28 cellular contexts compared by ENCODE assay signal in genomic region chr19:52590728-52591127, GRCh38. TPM values are rescaled to one million over a fixed set of nuclear protein-coding genes. Genes with fewer than 3 reads are reported as not detected.
DNase-seq lines count a peak whose midpoint lies in the region; ATAC-seq, FAIRE-seq and TF ChIP-seq lines count a peak whose summit lies in the region.
"Had no signal": no experiment of that assay in that cellular context is flagged by ENCODE, and none has a peak within 500 bp of the region (broad histone marks: within the 10 kb centered on the region; RNA-seq: fewer than 3 reads in every experiment).

No MANE protein-coding gene starts in this region.

- no peaks in the 10 kb centered on the region for H4K20me1 ChIP-seq in Loucy (ENCODE audit: insufficient read depth, low read length, poor library complexity, severe bottlenecking)
- no peaks in the 10 kb centered on the region for H4K20me1 ChIP-seq in GM12878 (ENCODE audit: control insufficient read depth, insufficient read depth)

- H3K9me3 Mint-ChIP-seq in activated CD4-positive, alpha-beta T cell treated with anti-CD3 and anti-CD28 coated beads for 36 hours (ENCODE audit: low read depth): peaks cover 21% of the 10 kb centered on the region
- H3K9me3 Mint-ChIP-seq in progenitor cell of endocrine pancreas (ENCODE audit: low read depth): no peaks in the 10 kb centered on the region
- peaks cover 7% of the 10 kb centered on the region for H3K9me3 Mint-ChIP-seq in Calu3 (ENCODE audit: low read depth, unreplicated experiment)

- H3K9ac ChIP-seq in Loucy (ENCODE audit: low read depth, low read length, poor library complexity, severe bottlenecking) (no peak overlapping the region), GM12878 (ENCODE audit: control insufficient read depth, insufficient read depth, low read length) (no peak overlapping the region)
- H3K9ac ChIP-seq: GM23248, KMS-11 had no signal

- ATAC-seq in activated CD4-positive, alpha-beta T cell treated with anti-CD3 and anti-CD28 coated beads for 36 hours: no peak
- ATAC-seq in GM12878 (no peak), GM18907 (IDR thresholded peaks at IDR 0.05; ENCODE audit: unreplicated experiment) (no peak)
- ATAC-seq: lower lobe of right lung had no signal

- TF ChIP-seq POLR2A in GM12878 (IDR thresholded peaks at IDR 0.05; ENCODE audit: low read depth, low read length): no peak

- H3K9me3 ChIP-seq in Loucy (ENCODE audit: insufficient read depth, low read depth, low read length): no peaks in the 10 kb centered on the region
- H3K9me3 ChIP-seq in GM12878 (replicated peaks; ENCODE audit: control insufficient read depth, insufficient read depth, low read length): peaks cover 3% of the 10 kb centered on the region; the same call in 2 of the 3 replicates
- H3K9me3 ChIP-seq: adrenal gland, vagina had no signal

- H3K4me1 ChIP-seq in Loucy (ENCODE audit: insufficient read depth, low read length, poor library complexity, severe bottlenecking) (no peaks in the 10 kb centered on the region), GM12878 (ENCODE audit: control insufficient read depth, insufficient read depth, low read length) (no peaks in the 10 kb centered on the region)
- H3K4me1 ChIP-seq: adrenal gland, lower lobe of right lung, spleen, vagina had no signal

- DNase-seq in activated CD4-positive, alpha-beta T cell treated with anti-CD3 and anti-CD28 coated beads for 36 hours: peak; percentile 19
- DNase-seq in activated CD4-positive, alpha-beta T cell treated with anti-CD3 and anti-CD28 coated beads, Interleukin-2, amount 50 U/mL, for 4 hours: no peak
- DNase-seq in GM12878 (ENCODE audit: low read depth, low spot score) (no peak), progenitor cell of endocrine pancreas (ENCODE audit: low spot score, unreplicated experiment) (no peak), Calu3 (no peak), nucleus accumbens (lab: John Stamatoyannopoulos, UW) (no peak)
- DNase-seq: activated CD4-positive, alpha-beta T cell treated with anti-CD3 and anti-CD28 coated beads, Interleukin-2, amount 10 ng/mL, durations not matched to agents 24 days and 14 days; activated effector memory CD4-positive, alpha-beta T cell treated with anti-CD3 and anti-CD28 coated beads, Interleukin-2, amount 50 U/mL, for 16 hours; cortex of kidney; GM23248; head of caudate nucleus; lower lobe of right lung; NCI-H1105 treated with DMSO at 0.1 percent for 48 hours; NCI-H2081; NCI-H446; spleen; stimulated activated CD8-positive, alpha-beta memory T cell treated with anti-CD3 and anti-CD28 coated beads, Interleukin-4, amount 100 ng/mL, for 48 hours; SW 1271 had no signal

- no peak for FAIRE-seq in GM12878 (lab: Jason Lieb, UNC)
- FAIRE-seq: A204.1, endometrium, G401.6, TTC549 had no signal

- H3K27me3 ChIP-seq in Loucy (ENCODE audit: insufficient read depth, low read length, poor library complexity, severe bottlenecking) (no peaks in the 10 kb centered on the region), GM12878 (replicated peaks in 1 of 2; ENCODE audit: control insufficient read depth in 2 of 2, insufficient read depth in 2 of 2, low read length in 1 of 2) (no peaks in the 10 kb centered on the region)
- H3K27me3 ChIP-seq: adrenal gland, neutrophil, spleen, vagina had no signal

- CTCF ChIA-PET in activated CD4-positive, alpha-beta T cell treated with anti-CD3 and anti-CD28 coated beads for 36 hours (lab: Charles Lee): no interaction called here
- CTCF ChIA-PET in GM12878 (lab: Yijun Ruan, JAX) (interaction anchor here (0.7 to 0.8 kb wide), 2 partner anchors 9 to 15 kb away, joined by 3 to 5 read pairs; no protein-coding TSS in a partner anchor), Calu3 (lab: Charles Lee) (no interaction called here)

- intact Hi-C loops in activated CD4-positive, alpha-beta T cell treated with anti-CD3 and anti-CD28 coated beads for 36 hours (cut with DNase I, micrococcal nuclease): no loop called here
- intact Hi-C loops in GM12878 (cut with micrococcal nuclease; ENCODE audit: unreplicated experiment) (no loop called here), Calu3 (cut with micrococcal nuclease; ENCODE audit: unreplicated experiment) (no loop called here)

- no peak for TF ChIP-seq EP300 in GM12878 (IDR thresholded peaks at IDR 0.05; ENCODE audit: borderline replicate concordance in 1 of 2, control insufficient read depth in 1 of 2, low read depth in 2 of 2, low read length in 2 of 2)

- no peaks in the 10 kb centered on the region for H3K79me2 ChIP-seq in Loucy (ENCODE audit: insufficient read depth, low read length)
- no peaks in the 10 kb centered on the region for H3K79me2 ChIP-seq in GM12878 (ENCODE audit: control insufficient read depth, insufficient read depth, low read length)

- peaks cover 9% of the 10 kb centered on the region; the same call in 1 of the 2 replicates for H3K36me3 ChIP-seq in Loucy (ENCODE audit: insufficient read depth, low read length)
- no peaks in the 10 kb centered on the region for H3K36me3 ChIP-seq in GM12878 (ENCODE audit: control insufficient read depth in 2 of 2, insufficient read depth in 2 of 2, low read length in 1 of 2)
- H3K36me3 ChIP-seq: adrenal gland had no signal

- no peaks in the 10 kb centered on the region for H3K27me3 Mint-ChIP-seq in activated CD4-positive, alpha-beta T cell treated with anti-CD3 and anti-CD28 coated beads for 36 hours
- H3K27me3 Mint-ChIP-seq in progenitor cell of endocrine pancreas (no peaks in the 10 kb centered on the region), Calu3 (ENCODE audit: unreplicated experiment) (no peaks in the 10 kb centered on the region)
- H3K27me3 Mint-ChIP-seq: activated CD4-positive, alpha-beta T cell treated with anti-CD3 and anti-CD28 coated beads, Interleukin-2, amount 10 ng/mL, durations not matched to agents 24 days and 14 days had no signal

- H3K4me3 Mint-ChIP-seq in activated CD4-positive, alpha-beta T cell treated with anti-CD3 and anti-CD28 coated beads for 36 hours: no peak overlapping the region
- H3K4me3 Mint-ChIP-seq in progenitor cell of endocrine pancreas (ENCODE audit: low read depth) (no peak overlapping the region), Calu3 (ENCODE audit: low read depth, unreplicated experiment) (no peak overlapping the region)
- H3K4me3 Mint-ChIP-seq: activated CD4-positive, alpha-beta T cell treated with anti-CD3 and anti-CD28 coated beads, Interleukin-2, amount 10 ng/mL, durations not matched to agents 24 days and 14 days had no signal

- peaks cover 76% of the 10 kb centered on the region for H3K36me3 Mint-ChIP-seq in activated CD4-positive, alpha-beta T cell treated with anti-CD3 and anti-CD28 coated beads for 36 hours (ENCODE audit: low read depth)
- H3K36me3 Mint-ChIP-seq in progenitor cell of endocrine pancreas (ENCODE audit: insufficient read depth) (peaks cover 14% of the 10 kb centered on the region), Calu3 (ENCODE audit: insufficient read depth, unreplicated experiment) (peaks cover 4% of the 10 kb centered on the region)

- no TSS peak for BruUV-seq in GM12878 (replicated peaks; lab: Mats Ljungman, UMichigan)
- no TSS peak for BruUV-seq in Calu3 (replicated peaks; lab: Mats Ljungman, UMichigan)

- TF ChIP-seq CTCF in Loucy (conservative IDR thresholded peaks at IDR 0.05; ENCODE audit: low read length) (peak; percentile 67), GM12878 (IDR thresholded peaks at IDR 0.05 in 2 of 3, conservative IDR thresholded peaks at IDR 0.05 in 1 of 3; ENCODE audit: control insufficient read depth in 2 of 3, extremely low read depth in 1 of 3, insufficient read depth in 1 of 3, low read depth in 3 of 3, low read length in 3 of 3) (peak in 1 of 3 experiments; percentile 17; a peak in 1 of 6 replicates), progenitor cell of endocrine pancreas (IDR thresholded peaks at IDR 0.05; ENCODE audit: unreplicated experiment) (peak; percentile 25), Calu3 (IDR thresholded peaks at IDR 0.05; ENCODE audit: unreplicated experiment) (no peak)

- H3K4me3 ChIP-seq in Loucy (ENCODE audit: low read length, poor library complexity, severe bottlenecking): no peak overlapping the region
- H3K4me3 ChIP-seq in GM12878: no peak overlapping the region
- H3K4me3 ChIP-seq: adrenal gland, GM23248, lower lobe of right lung, spleen, vagina had no signal

- H3K9me2 ChIP-seq in Loucy (replicated peaks; ENCODE audit: low read depth, low read length): no peaks in the 10 kb centered on the region

- TF ChIP-seq RAD21 in GM12878 (IDR thresholded peaks at IDR 0.05; ENCODE audit: insufficient read depth, low read depth, low read length): 0 out of 2 replicates have a peak, but pooled peaks have one; percentile 12

- H2AFZ ChIP-seq in Loucy (ENCODE audit: low read length): no peak overlapping the region
- H2AFZ ChIP-seq in GM12878 (ENCODE audit: control insufficient read depth, low read depth, low read length): no peak overlapping the region
- H2AFZ ChIP-seq: GM23248 had no signal

- SMC1A ChIA-PET in GM12878 (lab: Charles Lee; ENCODE audit: uncharacterized antibody, unreplicated experiment): interaction anchor here (1.0 kb wide), 2 partner anchors 156 to 192 kb away, joined by 3 to 4 read pairs; no protein-coding TSS in a partner anchor

- no peaks in the 10 kb centered on the region for H3F3A ChIP-seq in Loucy (ENCODE audit: low read depth)

- H3K27ac Mint-ChIP-seq in activated CD4-positive, alpha-beta T cell treated with anti-CD3 and anti-CD28 coated beads for 36 hours: no peak overlapping the region
- peak overlapping the region; percentile 62 for H3K27ac Mint-ChIP-seq in progenitor cell of endocrine pancreas
- no peak overlapping the region for H3K27ac Mint-ChIP-seq in Calu3 (ENCODE audit: unreplicated experiment)
- H3K27ac Mint-ChIP-seq: activated CD4-positive, alpha-beta T cell treated with anti-CD3 and anti-CD28 coated beads, Interleukin-2, amount 10 ng/mL, durations not matched to agents 24 days and 14 days had no signal

- H3K4me1 Mint-ChIP-seq in activated CD4-positive, alpha-beta T cell treated with anti-CD3 and anti-CD28 coated beads for 36 hours: no peaks in the 10 kb centered on the region
- H3K4me1 Mint-ChIP-seq in progenitor cell of endocrine pancreas (ENCODE audit: low read depth) (no peaks in the 10 kb centered on the region), Calu3 (ENCODE audit: low read depth, unreplicated experiment) (no peaks in the 10 kb centered on the region)
- H3K4me1 Mint-ChIP-seq: activated CD4-positive, alpha-beta T cell treated with anti-CD3 and anti-CD28 coated beads, Interleukin-2, amount 10 ng/mL, durations not matched to agents 24 days and 14 days had no signal

- H3K4me2 ChIP-seq in Loucy (ENCODE audit: low read depth, low read length, poor library complexity, severe bottlenecking) (no peak overlapping the region), GM12878 (ENCODE audit: control insufficient read depth, insufficient read depth) (no peak overlapping the region)
- H3K4me2 ChIP-seq: KMS-11 had no signal

- POLR2A ChIA-PET in activated CD4-positive, alpha-beta T cell treated with anti-CD3 and anti-CD28 coated beads for 36 hours (lab: Charles Lee): no interaction called here
- POLR2A ChIA-PET in GM12878 (lab: Charles Lee): no interaction called here

- WGBS in GM12878 (ENCODE audit: insufficient coverage, insufficient replicate concordance, low lambda C conversion rate, missing lambda C conversion rate): 94% methylated on average over 5 of the region's 5 CpGs

- no peak overlapping the region for H3K27ac ChIP-seq in GM12878 (ENCODE audit: control insufficient read depth, insufficient read depth)
- H3K27ac ChIP-seq: adrenal gland, GM23248, KMS-11, lower lobe of right lung, neutrophil, spleen, vagina had no signal

- in situ Hi-C loops in GM12878 (cut with MboI): no loop called here

- RAD21 ChIA-PET in GM12878 (lab: Charles Lee; ENCODE audit: unreplicated experiment): no interaction called here

RNA-seq across cellular contexts. Expression of gene ZNF701, which starts 20.6 kb away (rescaled TPM):
- 10 to 100 TPM; 19.0 to 21.5 TPM for total RNA-seq in activated CD4-positive, alpha-beta T cell treated with anti-CD3 and anti-CD28 coated beads for 36 hours
- 107 and 110 TPM in 2 replicates for total RNA-seq in GM12878 (2013; cell fraction: nucleolus; rRNA removed)
- total RNA-seq in GM12878 (2014; rRNA removed) (8.2 and 11.1 TPM in 2 replicates), GM12878 (2014; rRNA removed; fragmentation: Illumina TruSeq; extraction: Trizol) (9.8 and 10.8 TPM in 2 replicates), GM12878 (2021) (8.8 and 11.5 TPM in 2 replicates), progenitor cell of endocrine pancreas (29.7 and 34.7 TPM in 2 replicates), Calu3 (2022) (not detected in 2 replicates)
- polyA plus RNA-seq in GM12878 (2011; ENCODE audit: low read depth): 5.8 TPM
- polyA plus RNA-seq in GM12878 (2011; rRNA removed) (18.1 and 20.3 TPM in 2 replicates), GM12878 (2014; fragmentation: Illumina TruSeq; extraction: Trizol) (5.7 and 7.1 TPM in 2 replicates), GM12878 (2014; fragmentation: Nextera tagmentation; extraction: Ambion mirVana) (1 to 10 TPM; 3.1 to 3.7 TPM), GM12878 (2014; rRNA removed) (5.4 and 6.8 TPM in 2 replicates), GM12878 (2016; fragmentation: Nextera tagmentation; extraction: Ambion mirVana) (1 to 10 TPM; 7.7 to 8.9 TPM)
- 10.1 and 10.8 TPM in 2 replicates for polyA plus RNA-seq in GM12878 (2011; cell fraction: cytosol; rRNA removed)
- polyA plus RNA-seq in GM12878 (2011; cell fraction: nucleus; rRNA removed): 15.1 and 19.7 TPM in 2 replicates
- 6.8 and 6.9 TPM in 2 replicates for polyA plus RNA-seq in GM12878 (2012)
- polyA minus RNA-seq in GM12878 (2011; rRNA and poly(A)+ RNA removed): 30.8 and 43.6 TPM in 2 replicates
- polyA minus RNA-seq in GM12878 (2011; cell fraction: cytosol; rRNA and poly(A)+ RNA removed): 8.3 and 14.7 TPM in 2 replicates
- polyA minus RNA-seq in GM12878 (2011; cell fraction: nucleus; rRNA and poly(A)+ RNA removed): 14.9 and 23.7 TPM in 2 replicates

RNA-seq across cellular contexts. Expression of gene ZNF83, which starts 47.4 kb away (rescaled TPM):
- 10 to 100 TPM; 23.8 to 27.5 TPM for total RNA-seq in activated CD4-positive, alpha-beta T cell treated with anti-CD3 and anti-CD28 coated beads for 36 hours
- 361 and 381 TPM in 2 replicates for total RNA-seq in GM12878 (2013; cell fraction: nucleolus; rRNA removed)
- total RNA-seq in GM12878 (2014; rRNA removed): 19.7 and 27.4 TPM in 2 replicates
- total RNA-seq in GM12878 (2014; rRNA removed; fragmentation: Illumina TruSeq; extraction: Trizol): 35.2 and 37.3 TPM in 2 replicates
- total RNA-seq in GM12878 (2021): 17.6 and 18.2 TPM in 2 replicates
- polyA plus RNA-seq in GM12878 (2011; ENCODE audit: low read depth): 28.7 TPM
- polyA plus RNA-seq in GM12878 (2011; rRNA removed): 90.1 and 132 TPM in 2 replicates
- polyA plus RNA-seq in GM12878 (2011; cell fraction: cytosol; rRNA removed): 42.6 and 47.6 TPM in 2 replicates
- 125 and 146 TPM in 2 replicates for polyA plus RNA-seq in GM12878 (2011; cell fraction: nucleus; rRNA removed)
- polyA plus RNA-seq in GM12878 (2012): 28.6 and 29.7 TPM in 2 replicates
- polyA plus RNA-seq in GM12878 (2014; fragmentation: Illumina TruSeq; extraction: Trizol): 32.0 and 51.8 TPM in 2 replicates
- 10 to 100 TPM in 1 of 2 experiments, 1 to 10 TPM in 1; 9.9 to 11.3 TPM for polyA plus RNA-seq in GM12878 (2014; fragmentation: Nextera tagmentation; extraction: Ambion mirVana)
- polyA plus RNA-seq in GM12878 (2014; rRNA removed): 23.7 and 32.0 TPM in 2 replicates
- 10 to 100 TPM; 12.0 to 16.4 TPM for polyA plus RNA-seq in GM12878 (2016; fragmentation: Nextera tagmentation; extraction: Ambion mirVana)
- polyA minus RNA-seq in GM12878 (2011; rRNA and poly(A)+ RNA removed): 55.0 and 56.2 TPM in 2 replicates
- 28.3 and 28.7 TPM in 2 replicates for polyA minus RNA-seq in GM12878 (2011; cell fraction: cytosol; rRNA and poly(A)+ RNA removed)
- polyA minus RNA-seq in GM12878 (2011; cell fraction: nucleus; rRNA and poly(A)+ RNA removed): 36.8 and 54.2 TPM in 2 replicates
- total RNA-seq in progenitor cell of endocrine pancreas: 72.1 and 79.7 TPM in 2 replicates
- 5.3 and 9.5 TPM in 2 replicates for total RNA-seq in Calu3 (2022)
